20 cellular contexts compared by ENCODE assay signal in genomic region chr13:33550885-33551284, GRCh38.
DNase-seq lines count a peak whose midpoint lies in the region; ATAC-seq, FAIRE-seq and TF ChIP-seq lines count a peak whose summit lies in the region.
"Had no signal": no experiment of that assay in that cellular context is flagged by ENCODE, and none has a peak within 500 bp of the region (broad histone marks: within the 10 kb centered on the region; RNA-seq: fewer than 3 reads in every experiment).

No MANE protein-coding gene starts in this region.

- CTCF ChIA-PET in activated CD4-positive, alpha-beta memory T cell treated with anti-CD3 and anti-CD28 coated beads for 36 hours (lab: Charles Lee): interaction anchor here (0.6 kb wide), 1 partner anchor 993 kb away, joined by 3 read pairs; no protein-coding TSS in a partner anchor
- CTCF ChIA-PET in activated CD4-positive, alpha-beta memory T cell treated with anti-CD3 and anti-CD28 coated beads, Interleukin-2, amount 10 ng/mL, durations not matched to agents 7 days and 5 days (lab: Charles Lee): no interaction called here

- H3K4me3 Mint-ChIP-seq in activated CD4-positive, alpha-beta memory T cell treated with anti-CD3 and anti-CD28 coated beads for 36 hours: no peak overlapping the region
- H3K4me3 Mint-ChIP-seq in activated CD4-positive, alpha-beta memory T cell treated with anti-CD3 and anti-CD28 coated beads, Interleukin-2, amount 10 ng/mL, durations not matched to agents 7 days and 5 days: no peak overlapping the region
- H3K4me3 Mint-ChIP-seq in stimulated activated naive CD8-positive, alpha-beta T cell treated with anti-CD3 and anti-CD28 coated beads, Interleukin-15, Interleukin-2, amounts not matched to agents 100 ng/mL and 50 ng/mL, for 24 hours: no peak overlapping the region
- H3K4me3 Mint-ChIP-seq: activated T-cell treated with anti-CD3 and anti-CD28 coated beads, Interleukin-2, amount 50 U/mL, for 4 hours had no signal

- ATAC-seq in HG02885 (IDR thresholded peaks at IDR 0.05; ENCODE audit: poor library complexity, unreplicated experiment) (peak; percentile 65), GM21737 (IDR thresholded peaks at IDR 0.05; ENCODE audit: unreplicated experiment) (no peak)
- ATAC-seq: A549; activated T-cell treated with anti-CD3 and anti-CD28 coated beads, Interleukin-2, amount 50 U/mL, for 4 hours; HepG2; upper lobe of right lung had no signal

- no peaks in the 10 kb centered on the region for H3K9me3 Mint-ChIP-seq in activated CD4-positive, alpha-beta memory T cell treated with anti-CD3 and anti-CD28 coated beads for 36 hours
- no peaks in the 10 kb centered on the region for H3K9me3 Mint-ChIP-seq in activated CD4-positive, alpha-beta memory T cell treated with anti-CD3 and anti-CD28 coated beads, Interleukin-2, amount 10 ng/mL, durations not matched to agents 7 days and 5 days
- no peaks in the 10 kb centered on the region for H3K9me3 Mint-ChIP-seq in stimulated activated naive CD8-positive, alpha-beta T cell treated with anti-CD3 and anti-CD28 coated beads, Interleukin-15, Interleukin-2, amounts not matched to agents 100 ng/mL and 50 ng/mL, for 24 hours
- H3K9me3 Mint-ChIP-seq: activated T-cell treated with anti-CD3 and anti-CD28 coated beads, Interleukin-2, amount 50 U/mL, for 4 hours had no signal

- POLR2A ChIA-PET in activated CD4-positive, alpha-beta memory T cell treated with anti-CD3 and anti-CD28 coated beads for 36 hours (lab: Charles Lee): no interaction called here
- POLR2A ChIA-PET in activated CD4-positive, alpha-beta memory T cell treated with anti-CD3 and anti-CD28 coated beads, Interleukin-2, amount 10 ng/mL, durations not matched to agents 7 days and 5 days (lab: Charles Lee): no interaction called here

- intact Hi-C loops in activated CD4-positive, alpha-beta memory T cell treated with anti-CD3 and anti-CD28 coated beads for 36 hours (cut with micrococcal nuclease): no loop called here

- peak; percentile 40 for DNase-seq in activated CD4-positive, alpha-beta memory T cell treated with anti-CD3 and anti-CD28 coated beads for 36 hours
- DNase-seq in activated CD4-positive, alpha-beta memory T cell treated with anti-CD3 and anti-CD28 coated beads, Interleukin-2, amount 10 ng/mL, durations not matched to agents 7 days and 5 days: no peak
- DNase-seq in MV-4-11 (lab: John Stamatoyannopoulos, UW) (peak; percentile 63), D721Med (ENCODE audit: insufficient read length, low spot score) (no peak), KG1 (lab: John Stamatoyannopoulos, UW) (no peak)
- DNase-seq: activated T-cell treated with anti-CD3 and anti-CD28 coated beads, Interleukin-2, amount 50 U/mL, for 4 hours; C1 segment of cervical spinal cord; NCI-H2029 treated with DMSO at 0.1 percent for 48 hours; NCI-H526 treated with DMSO at 0.1 percent for 48 hours; PC-9; SK-N-SH; stomach; T1000; upper lobe of right lung had no signal

- peaks cover 30% of the 10 kb centered on the region for H3K4me1 Mint-ChIP-seq in activated CD4-positive, alpha-beta memory T cell treated with anti-CD3 and anti-CD28 coated beads for 36 hours (ENCODE audit: low read depth)
- peaks cover 11% of the 10 kb centered on the region for H3K4me1 Mint-ChIP-seq in activated CD4-positive, alpha-beta memory T cell treated with anti-CD3 and anti-CD28 coated beads, Interleukin-2, amount 10 ng/mL, durations not matched to agents 7 days and 5 days
- peaks cover 19% of the 10 kb centered on the region for H3K4me1 Mint-ChIP-seq in stimulated activated naive CD8-positive, alpha-beta T cell treated with anti-CD3 and anti-CD28 coated beads, Interleukin-15, Interleukin-2, amounts not matched to agents 100 ng/mL and 50 ng/mL, for 24 hours (ENCODE audit: low read depth)

- H3K27ac Mint-ChIP-seq in activated CD4-positive, alpha-beta memory T cell treated with anti-CD3 and anti-CD28 coated beads for 36 hours: no peak overlapping the region
- H3K27ac Mint-ChIP-seq in activated CD4-positive, alpha-beta memory T cell treated with anti-CD3 and anti-CD28 coated beads, Interleukin-2, amount 10 ng/mL, durations not matched to agents 7 days and 5 days: no peak overlapping the region
- peak overlapping the region; percentile 52 for H3K27ac Mint-ChIP-seq in stimulated activated naive CD8-positive, alpha-beta T cell treated with anti-CD3 and anti-CD28 coated beads, Interleukin-15, Interleukin-2, amounts not matched to agents 100 ng/mL and 50 ng/mL, for 24 hours

- TF ChIP-seq CTCF in D721Med (IDR thresholded peaks at IDR 0.05; ENCODE audit: insufficient read depth, missing control alignments): no peak

- H3K27me3 Mint-ChIP-seq in activated CD4-positive, alpha-beta memory T cell treated with anti-CD3 and anti-CD28 coated beads for 36 hours: no peaks in the 10 kb centered on the region
- no peaks in the 10 kb centered on the region for H3K27me3 Mint-ChIP-seq in activated CD4-positive, alpha-beta memory T cell treated with anti-CD3 and anti-CD28 coated beads, Interleukin-2, amount 10 ng/mL, durations not matched to agents 7 days and 5 days
- H3K27me3 Mint-ChIP-seq in stimulated activated naive CD8-positive, alpha-beta T cell treated with anti-CD3 and anti-CD28 coated beads, Interleukin-15, Interleukin-2, amounts not matched to agents 100 ng/mL and 50 ng/mL, for 24 hours: peaks cover 5% of the 10 kb centered on the region

- no peak for FAIRE-seq in D721Med (lab: Jason Lieb, UNC)
- FAIRE-seq: A549, bronchial epithelial cell, HepG2 had no signal

- H3K36me3 Mint-ChIP-seq in activated CD4-positive, alpha-beta memory T cell treated with anti-CD3 and anti-CD28 coated beads for 36 hours: peaks cover 3% of the 10 kb centered on the region
- H3K36me3 Mint-ChIP-seq in activated CD4-positive, alpha-beta memory T cell treated with anti-CD3 and anti-CD28 coated beads, Interleukin-2, amount 10 ng/mL, durations not matched to agents 7 days and 5 days (ENCODE audit: low read depth): peaks cover 2% of the 10 kb centered on the region
- no peaks in the 10 kb centered on the region for H3K36me3 Mint-ChIP-seq in stimulated activated naive CD8-positive, alpha-beta T cell treated with anti-CD3 and anti-CD28 coated beads, Interleukin-15, Interleukin-2, amounts not matched to agents 100 ng/mL and 50 ng/mL, for 24 hours (ENCODE audit: low read depth)

Comparison
In these comparisons a context has a peak if more than half of its experiments do, and no peak if none do; other contexts are left out.
1. DNase-seq: peak in activated CD4-positive, alpha-beta memory T cell treated with anti-CD3 and anti-CD28 coated beads for 36 hours (single experiment) and MV-4-11 (single experiment); none in activated CD4-positive, alpha-beta memory T cell treated with anti-CD3 and anti-CD28 coated beads, Interleukin-2, amount 10 ng/mL, durations not matched to agents 7 days and 5 days (single experiment), D721Med (single experiment) and KG1 (single experiment).